8 cellular contexts compared by ENCODE assay signal in genomic region chr15:42274693-42274971, GRCh38. TPM values are rescaled to one million over a fixed set of nuclear protein-coding genes. Genes with fewer than 3 reads are reported as not detected.
DNase-seq lines count a peak whose midpoint lies in the region; ATAC-seq and TF ChIP-seq lines count a peak whose summit lies in the region.

No MANE protein-coding gene starts in this region.

- H3K27ac ChIP-seq in iPS-18a (ENCODE audit: low read length) = no peak overlapping the region

- no peaks in the 10 kb centered on the region for H3K36me3 ChIP-seq in iPS-18a (ENCODE audit: control insufficient read depth, low read depth, low read length)

- H3K36me3 Mint-ChIP-seq in activated CD8-positive, alpha-beta T cell treated with anti-CD3 and anti-CD28 coated beads, Interleukin-2, amount 10 ng/mL, durations not matched to agents 7 days and 5 days (ENCODE audit: low read depth) = peaks cover 19% of the 10 kb centered on the region
- peaks cover 7 to 23% of the 10 kb centered on the region in 2 donors for H3K36me3 Mint-ChIP-seq in stimulated activated naive B cell treated with anti-CD40 and anti-IgM and Interleukin-4, amounts not matched to agents 10 μg/mL and 1 μg/mL and 100 μg/mL, for 72 hours

- H3K4me1 Mint-ChIP-seq in activated CD8-positive, alpha-beta T cell treated with anti-CD3 and anti-CD28 coated beads, Interleukin-2, amount 10 ng/mL, durations not matched to agents 7 days and 5 days (ENCODE audit: low read depth) = peaks cover 43% of the 10 kb centered on the region
- H3K4me1 Mint-ChIP-seq in stimulated activated naive B cell treated with anti-CD40 and anti-IgM and Interleukin-4, amounts not matched to agents 10 μg/mL and 1 μg/mL and 100 μg/mL, for 72 hours = peaks cover 11 to 30% of the 10 kb centered on the region in 2 donors

- CTCF ChIA-PET in activated CD8-positive, alpha-beta T cell treated with anti-CD3 and anti-CD28 coated beads, Interleukin-2, amount 10 ng/mL, durations not matched to agents 7 days and 5 days (lab: Charles Lee) = interaction anchor here (1.7 to 2.4 kb wide), 2 partner anchors 14 to 197 kb away, joined by 4 to 7 read pairs; no protein-coding TSS in a partner anchor

- no peak for ATAC-seq in activated CD8-positive, alpha-beta T cell treated with anti-CD3 and anti-CD28 coated beads, Interleukin-2, amount 10 ng/mL, durations not matched to agents 7 days and 5 days
- no peak for ATAC-seq in stimulated activated naive B cell treated with anti-CD40 and anti-IgM and Interleukin-4, amounts not matched to agents 10 μg/mL and 1 μg/mL and 100 μg/mL, for 72 hours (replicated peaks)
- ATAC-seq in sciatic nerve = no peak
- ATAC-seq in HG03571 (IDR thresholded peaks at IDR 0.05; ENCODE audit: unreplicated experiment) = no peak

- peak overlapping the region; percentile 98 for H3K27ac Mint-ChIP-seq in activated CD8-positive, alpha-beta T cell treated with anti-CD3 and anti-CD28 coated beads, Interleukin-2, amount 10 ng/mL, durations not matched to agents 7 days and 5 days
- H3K27ac Mint-ChIP-seq in stimulated activated naive B cell treated with anti-CD40 and anti-IgM and Interleukin-4, amounts not matched to agents 10 μg/mL and 1 μg/mL and 100 μg/mL, for 72 hours = peak overlapping the region; percentile 100

- H3K9me3 Mint-ChIP-seq in activated CD8-positive, alpha-beta T cell treated with anti-CD3 and anti-CD28 coated beads, Interleukin-2, amount 10 ng/mL, durations not matched to agents 7 days and 5 days (ENCODE audit: insufficient read depth) = no peaks in the 10 kb centered on the region
- H3K9me3 Mint-ChIP-seq in stimulated activated naive B cell treated with anti-CD40 and anti-IgM and Interleukin-4, amounts not matched to agents 10 μg/mL and 1 μg/mL and 100 μg/mL, for 72 hours = no peaks in the 10 kb centered on the region

- intact Hi-C loops in sciatic nerve (cut with DNase I) = no loop called here

- H3K9ac ChIP-seq in iPS-18a (ENCODE audit: low read length) = peak overlapping the region; percentile 79

- no peaks in the 10 kb centered on the region for H3K9me3 ChIP-seq in iPS-18a (ENCODE audit: control insufficient read depth, low read depth, low read length)

- H3K4me3 Mint-ChIP-seq in activated CD8-positive, alpha-beta T cell treated with anti-CD3 and anti-CD28 coated beads, Interleukin-2, amount 10 ng/mL, durations not matched to agents 7 days and 5 days = peak overlapping the region; percentile 94
- peak overlapping the region; percentile 99 to 100 for H3K4me3 Mint-ChIP-seq in stimulated activated naive B cell treated with anti-CD40 and anti-IgM and Interleukin-4, amounts not matched to agents 10 μg/mL and 1 μg/mL and 100 μg/mL, for 72 hours

- H3K4me1 ChIP-seq in iPS-18a (ENCODE audit: control insufficient read depth, low read depth, low read length) = peaks cover 12% of the 10 kb centered on the region

- POLR2A ChIA-PET in activated CD8-positive, alpha-beta T cell treated with anti-CD3 and anti-CD28 coated beads, Interleukin-2, amount 10 ng/mL, durations not matched to agents 7 days and 5 days (lab: Charles Lee) = interaction anchor here (0.6 to 1.0 kb wide), 2 partner anchors 39 to 216 kb away, joined by 3 to 4 read pairs; partner anchors contain the start of gene ZNF106

- TF ChIP-seq CTCF in HFF-Myc (IDR thresholded peaks at IDR 0.05; ENCODE audit: low read depth, low read length, missing control alignments) = no peak

- no peaks in the 10 kb centered on the region for H3K27me3 ChIP-seq in iPS-18a (ENCODE audit: control insufficient read depth, insufficient read depth, low read length)

- DNase-seq in HFF-Myc (ENCODE audit: extremely low read depth, low read depth) = no peak
- no peak for DNase-seq in activated CD8-positive, alpha-beta T cell treated with anti-CD3 and anti-CD28 coated beads, Interleukin-2, amount 10 ng/mL, durations not matched to agents 7 days and 5 days
- DNase-seq in stimulated activated naive B cell treated with anti-CD40 and anti-IgM and Interleukin-4, amounts not matched to agents 10 μg/mL and 1 μg/mL and 100 μg/mL, for 72 hours = no peak
- DNase-seq in 8988T = no peak
- no peak for DNase-seq in sciatic nerve (ENCODE audit: low spot score)
- DNase-seq in globus pallidus (ENCODE audit: low spot score) = no peak

- H3K4me3 ChIP-seq in HFF-Myc (replicated peaks; ENCODE audit: low read depth, low read length) (peak overlapping the region; percentile 78), iPS-18a (ENCODE audit: low read length) (peak overlapping the region; percentile 97)

- H3K27me3 Mint-ChIP-seq in activated CD8-positive, alpha-beta T cell treated with anti-CD3 and anti-CD28 coated beads, Interleukin-2, amount 10 ng/mL, durations not matched to agents 7 days and 5 days (ENCODE audit: low read depth) = no peaks in the 10 kb centered on the region
- no peaks in the 10 kb centered on the region for H3K27me3 Mint-ChIP-seq in stimulated activated naive B cell treated with anti-CD40 and anti-IgM and Interleukin-4, amounts not matched to agents 10 μg/mL and 1 μg/mL and 100 μg/mL, for 72 hours

RNA-seq across cellular contexts. Expression of gene TMEM87A, which starts 1.4 kb away (rescaled TPM):
- total RNA-seq in activated CD8-positive, alpha-beta T cell treated with anti-CD3 and anti-CD28 coated beads, Interleukin-2, amount 10 ng/mL, durations not matched to agents 7 days and 5 days = 10 to 100 TPM; 31.2 to 33.1 TPM
- total RNA-seq in sciatic nerve = 71.6 TPM

RNA-seq across cellular contexts. Expression of gene GANC, which starts 1.6 kb away (rescaled TPM):
- total RNA-seq in activated CD8-positive, alpha-beta T cell treated with anti-CD3 and anti-CD28 coated beads, Interleukin-2, amount 10 ng/mL, durations not matched to agents 7 days and 5 days = 10 to 100 TPM; 19.0 to 22.9 TPM
- 57.6 TPM for total RNA-seq in sciatic nerve
